ENCODE assay signal across 1 cellular context in the genomic region with DNA sequence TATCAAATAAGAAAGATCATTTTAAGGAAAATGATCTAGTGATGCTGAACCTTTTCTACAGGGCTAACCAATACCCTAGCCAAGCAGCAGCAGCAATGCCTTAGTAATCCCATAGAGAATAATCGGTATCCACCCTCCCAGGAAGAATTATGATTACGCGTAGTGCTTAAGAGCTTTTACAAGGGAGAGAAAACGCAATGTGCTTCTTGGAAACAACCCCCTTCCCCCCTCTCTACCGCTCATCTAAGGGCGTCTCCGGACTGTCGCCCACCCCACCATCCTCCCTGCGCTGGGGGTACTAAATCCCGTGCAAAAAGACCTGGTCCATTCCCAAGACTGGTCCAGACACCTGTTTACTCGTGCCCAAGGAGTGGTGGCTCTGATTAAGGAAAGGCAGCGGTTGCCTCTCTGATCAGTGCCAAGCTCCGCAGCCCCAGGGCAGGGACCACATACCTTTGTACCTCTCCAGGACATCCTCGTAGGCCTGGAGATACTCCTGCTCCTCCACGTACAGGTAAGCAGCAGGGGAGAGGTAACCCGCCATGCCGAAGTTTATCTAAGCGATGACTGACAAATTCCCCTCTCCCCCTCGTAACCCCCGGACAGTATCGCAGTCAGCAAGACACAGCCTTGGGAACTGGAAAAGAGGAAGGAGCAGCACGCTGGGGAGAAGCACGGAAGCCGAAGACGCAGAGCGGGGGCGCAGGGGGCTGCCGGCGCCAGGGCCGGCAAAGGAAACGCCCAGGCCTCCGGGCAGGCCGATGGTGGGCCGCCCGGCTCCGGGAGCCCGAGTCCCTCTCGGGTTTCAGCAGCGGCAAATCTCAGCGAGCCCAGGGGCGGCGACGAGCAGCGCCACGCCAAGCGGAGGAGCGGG.
A peak's percentile ranks its signal among the peaks of the same experiment; 100 is the strongest.
TF ChIP-seq lines count a peak whose summit lies in the region.

No MANE protein-coding gene starts in this region.

TF ChIP-seq in HEK293, 187 proteins besides CTCF, POLR2A, EP300 and RAD21 (continued from another document and continues in another):
- TF ChIP-seq ZNF449 (tag by site-specific recombination; IDR thresholded peaks at IDR 0.05) (no peak), ZNF747 (tag by site-specific recombination; IDR thresholded peaks at IDR 0.05) (no peak), ZNF140 (tag by site-specific recombination; IDR thresholded peaks at IDR 0.05) (no peak), ZIC2 (tag by site-specific recombination; IDR thresholded peaks at IDR 0.05) (peak; percentile 90), ZNF560 (tag by site-specific recombination; IDR thresholded peaks at IDR 0.05; ENCODE audit: borderline replicate concordance) (no peak), ATF2 (tag by site-specific recombination; IDR thresholded peaks at IDR 0.05; ENCODE audit: low read depth) (no peak), ZNF530 (tag by site-specific recombination; IDR thresholded peaks at IDR 0.05; ENCODE audit: low read depth) (no peak), ZNF621 (tag by site-specific recombination; IDR thresholded peaks at IDR 0.05) (no peak), ZNF776 (tag by site-specific recombination; IDR thresholded peaks at IDR 0.05; ENCODE audit: borderline replicate concordance) (no peak), FEZF1 (tag by site-specific recombination; IDR thresholded peaks at IDR 0.05) (no peak), ZNF792 (tag by site-specific recombination; IDR thresholded peaks at IDR 0.05) (0 out of 2 replicates have a peak, but pooled peaks have one; percentile 47), ZNF341 (tag by site-specific recombination; IDR thresholded peaks at IDR 0.05; ENCODE audit: low read depth) (no peak), ZSCAN16 (tag by site-specific recombination; IDR thresholded peaks at IDR 0.05) (0 out of 2 replicates have a peak, but pooled peaks have one; percentile 20), ZNF639 (tag by site-specific recombination; IDR thresholded peaks at IDR 0.05) (0 out of 2 replicates have a peak, but pooled peaks have one; percentile 11), ZNF354C (tag by site-specific recombination; IDR thresholded peaks at IDR 0.05; ENCODE audit: borderline replicate concordance, low read depth) (no peak), ZNF18 (tag by site-specific recombination; IDR thresholded peaks at IDR 0.05) (no peak), HOXA7 (CRISPR knock-in tag; IDR thresholded peaks at IDR 0.05; ENCODE audit: borderline replicate concordance) (no peak), ZBTB49 (tag by site-specific recombination; IDR thresholded peaks at IDR 0.05; ENCODE audit: low read depth) (no peak), ZNF292 (tag by site-specific recombination; IDR thresholded peaks at IDR 0.05; ENCODE audit: borderline replicate concordance, low read depth) (no peak), ZNF843 (tag by site-specific recombination; IDR thresholded peaks at IDR 0.05) (peak; percentile 27; the same call in 1 of the 2 replicates), MYNN (tag by site-specific recombination; IDR thresholded peaks at IDR 0.05; ENCODE audit: borderline replicate concordance) (no peak), PRDM2 (tag by site-specific recombination; IDR thresholded peaks at IDR 0.05; ENCODE audit: borderline replicate concordance) (no peak), ZNF785 (tag by site-specific recombination; IDR thresholded peaks at IDR 0.05) (no peak), ZNF16 (tag by site-specific recombination; IDR thresholded peaks at IDR 0.05; ENCODE audit: low read depth) (no peak), ZNF585B (tag by site-specific recombination; IDR thresholded peaks at IDR 0.05) (no peak), ZNF311 (tag by site-specific recombination; IDR thresholded peaks at IDR 0.05; ENCODE audit: borderline replicate concordance) (no peak)
- TF ChIP-seq, protein P1, sequence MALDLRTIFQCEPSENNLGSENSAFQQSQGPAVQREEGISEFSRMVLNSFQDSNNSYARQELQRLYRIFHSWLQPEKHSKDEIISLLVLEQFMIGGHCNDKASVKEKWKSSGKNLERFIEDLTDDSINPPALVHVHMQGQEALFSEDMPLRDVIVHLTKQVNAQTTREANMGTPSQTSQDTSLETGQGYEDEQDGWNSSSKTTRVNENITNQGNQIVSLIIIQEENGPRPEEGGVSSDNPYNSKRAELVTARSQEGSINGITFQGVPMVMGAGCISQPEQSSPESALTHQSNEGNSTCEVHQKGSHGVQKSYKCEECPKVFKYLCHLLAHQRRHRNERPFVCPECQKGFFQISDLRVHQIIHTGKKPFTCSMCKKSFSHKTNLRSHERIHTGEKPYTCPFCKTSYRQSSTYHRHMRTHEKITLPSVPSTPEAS (tag by site-specific recombination; IDR thresholded peaks at IDR 0.05): no peak
- TF ChIP-seq, protein P2, sequence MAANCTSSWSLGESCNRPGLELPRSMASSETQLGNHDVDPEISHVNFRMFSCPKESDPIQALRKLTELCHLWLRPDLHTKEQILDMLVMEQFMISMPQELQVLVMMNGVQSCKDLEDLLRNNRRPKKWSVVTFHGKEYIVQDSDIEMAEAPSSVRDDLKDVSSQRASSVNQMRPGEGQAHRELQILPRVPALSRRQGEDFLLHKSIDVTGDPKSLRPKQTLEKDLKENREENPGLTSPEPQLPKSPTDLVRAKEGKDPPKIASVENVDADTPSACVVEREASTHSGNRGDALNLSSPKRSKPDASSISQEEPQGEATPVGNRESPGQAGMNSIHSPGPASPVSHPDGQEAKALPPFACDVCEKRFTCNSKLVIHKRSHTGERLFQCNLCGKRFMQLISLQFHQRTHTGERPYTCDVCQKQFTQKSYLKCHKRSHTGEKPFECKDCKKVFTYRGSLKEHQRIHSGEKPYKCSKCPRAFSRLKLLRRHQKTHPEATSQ (tag by site-specific recombination; IDR thresholded peaks at IDR 0.05): no peak
- TF ChIP-seq, protein P3, sequence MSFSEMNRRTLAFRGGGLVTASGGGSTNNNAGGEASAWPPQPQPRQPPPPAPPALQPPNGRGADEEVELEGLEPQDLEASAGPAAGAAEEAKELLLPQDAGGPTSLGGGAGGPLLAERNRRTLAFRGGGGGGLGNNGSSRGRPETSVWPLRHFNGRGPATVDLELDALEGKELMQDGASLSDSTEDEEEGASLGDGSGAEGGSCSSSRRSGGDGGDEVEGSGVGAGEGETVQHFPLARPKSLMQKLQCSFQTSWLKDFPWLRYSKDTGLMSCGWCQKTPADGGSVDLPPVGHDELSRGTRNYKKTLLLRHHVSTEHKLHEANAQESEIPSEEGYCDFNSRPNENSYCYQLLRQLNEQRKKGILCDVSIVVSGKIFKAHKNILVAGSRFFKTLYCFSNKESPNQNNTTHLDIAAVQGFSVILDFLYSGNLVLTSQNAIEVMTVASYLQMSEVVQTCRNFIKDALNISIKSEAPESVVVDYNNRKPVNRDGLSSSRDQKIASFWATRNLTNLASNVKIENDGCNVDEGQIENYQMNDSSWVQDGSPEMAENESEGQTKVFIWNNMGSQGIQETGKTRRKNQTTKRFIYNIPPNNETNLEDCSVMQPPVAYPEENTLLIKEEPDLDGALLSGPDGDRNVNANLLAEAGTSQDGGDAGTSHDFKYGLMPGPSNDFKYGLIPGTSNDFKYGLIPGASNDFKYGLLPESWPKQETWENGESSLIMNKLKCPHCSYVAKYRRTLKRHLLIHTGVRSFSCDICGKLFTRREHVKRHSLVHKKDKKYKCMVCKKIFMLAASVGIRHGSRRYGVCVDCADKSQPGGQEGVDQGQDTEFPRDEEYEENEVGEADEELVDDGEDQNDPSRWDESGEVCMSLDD (tag by site-specific recombination; IDR thresholded peaks at IDR 0.05): no peak
